7 cellular contexts compared by ENCODE assay signal in the genomic region with DNA sequence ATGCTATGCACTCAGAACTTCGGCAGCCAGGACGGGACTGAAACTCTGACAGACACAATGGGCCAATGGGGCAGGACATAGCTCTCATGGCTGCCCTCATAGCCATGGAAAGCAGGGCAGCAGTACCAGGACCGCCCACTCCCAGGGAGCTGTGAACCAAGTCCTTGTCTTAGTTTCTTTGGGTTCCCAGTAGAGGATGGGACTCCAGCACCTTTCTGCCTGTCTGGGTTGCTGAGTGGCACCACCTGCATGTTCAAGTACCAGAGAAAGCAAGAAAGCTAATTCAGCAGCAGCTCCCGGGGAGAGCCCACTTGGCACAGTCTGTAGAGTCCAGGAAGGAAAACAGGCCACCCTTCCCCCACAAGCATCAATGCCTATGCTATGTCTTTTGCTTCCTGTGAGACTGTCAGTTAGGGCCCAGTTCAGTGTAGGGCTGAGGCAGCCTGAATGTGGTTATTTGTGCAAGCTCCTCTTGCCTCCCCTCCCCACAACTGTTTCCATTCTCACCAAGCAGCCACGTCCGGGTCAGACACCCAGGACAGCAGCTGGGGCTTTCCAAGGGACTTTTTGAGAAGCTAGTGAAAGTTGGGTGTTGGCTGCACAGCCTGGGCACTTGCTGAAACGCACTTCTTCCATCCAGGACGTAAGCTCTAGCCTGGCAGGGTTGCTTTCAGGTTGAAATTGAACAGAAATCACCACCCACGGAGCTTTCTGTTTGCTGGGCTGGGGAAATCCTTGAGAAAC. TPM values are rescaled to one million over a fixed set of nuclear protein-coding genes. Genes with fewer than 3 reads are reported as not detected.
A peak's percentile ranks its signal among the peaks of the same experiment; 100 is the strongest.
DNase-seq lines count a peak whose midpoint lies in the region; ATAC-seq lines count a peak whose summit lies in the region.

No MANE protein-coding gene starts in this region.

- no peaks in the 10 kb centered on the region for H3K9me3 Mint-ChIP-seq in central memory CD8-positive, alpha-beta T cell

- peak overlapping the region; percentile 69 for H3K4me3 Mint-ChIP-seq in central memory CD8-positive, alpha-beta T cell

- H3K27ac Mint-ChIP-seq in central memory CD8-positive, alpha-beta T cell (ENCODE audit: low read depth): peak overlapping the region; percentile 91

- H3K36me3 Mint-ChIP-seq in central memory CD8-positive, alpha-beta T cell (ENCODE audit: insufficient read depth): peaks cover 60% of the 10 kb centered on the region

- DNase-seq in T-helper 2 cell: peak; percentile 53 to 98 (median 82)
- DNase-seq in central memory CD8-positive, alpha-beta T cell (ENCODE audit: low spot score in 2 of 2): peak; percentile 62 to 90
- peak; percentile 85 to 91 for DNase-seq in stimulated activated CD4-positive, alpha-beta T cell treated with anti-CD3 and anti-CD28 coated beads, Interleukin-15, amount 100 ng/mL, for 48 hours (ENCODE audit: low read depth in 2 of 2)
- DNase-seq in OCI-M2 (lab: John Stamatoyannopoulos, UW; ENCODE audit: unreplicated experiment): no peak
- no peak for DNase-seq in HT-29 (ENCODE audit: low spot score)

- H3K27me3 Mint-ChIP-seq in central memory CD8-positive, alpha-beta T cell: no peaks in the 10 kb centered on the region

- peak; percentile 82 for ATAC-seq in GM19043 (IDR thresholded peaks at IDR 0.05; ENCODE audit: low read depth, unreplicated experiment)
- peak; percentile 84 for ATAC-seq in HG03135 (IDR thresholded peaks at IDR 0.05; ENCODE audit: unreplicated experiment)
- ATAC-seq in central memory CD8-positive, alpha-beta T cell (replicated peaks; ENCODE audit: extremely low read depth, poor library complexity, severe bottlenecking): peak; percentile 89

- H3K4me1 Mint-ChIP-seq in central memory CD8-positive, alpha-beta T cell: peaks cover 83% of the 10 kb centered on the region

RNA-seq across cellular contexts. Expression of a gene that starts 7.8 kb away (rescaled TPM):
- total RNA-seq in HT-29 (2014; rRNA removed; shearing (Covaris generic)): 53.0 and 60.0 TPM in 2 replicates

RNA-seq across cellular contexts. Expression of a gene that starts 15.6 kb away (rescaled TPM):
- 0.86 and 2.4 TPM in 2 replicates for total RNA-seq in HT-29 (2014; rRNA removed; shearing (Covaris generic))

Comparison
In these comparisons a context has a peak if more than half of its experiments do, and no peak if none do; other contexts are left out.
1. DNase-seq: peak in T-helper 2 cell (5 of 5), central memory CD8-positive, alpha-beta T cell (2 of 2) and stimulated activated CD4-positive, alpha-beta T cell treated with anti-CD3 and anti-CD28 coated beads, Interleukin-15, amount 100 ng/mL, for 48 hours (2 of 2); none in OCI-M2 (single experiment) and HT-29 (single experiment).
2. Peak in every context shown above with its lines, with median percentiles within 50 percentile points of each other: ATAC-seq.